8 cellular contexts compared by ENCODE assay signal in genomic region chr18:32730620-32731021, GRCh38. TPM values are rescaled to one million over a fixed set of nuclear protein-coding genes. Genes with fewer than 3 reads are reported as not detected.
DNase-seq lines count a peak whose midpoint lies in the region; ATAC-seq and TF ChIP-seq lines count a peak whose summit lies in the region.

No MANE protein-coding gene starts in this region.

- no peak for TF ChIP-seq CTCF in foreskin fibroblast (IDR thresholded peaks at IDR 0.05; ENCODE audit: low read depth, low read length)
- TF ChIP-seq CTCF in thyroid gland (IDR thresholded peaks at IDR 0.05), result no peak

- no peaks in the 10 kb centered on the region for H3K27me3 ChIP-seq in thyroid gland

- H3K4me3 ChIP-seq in foreskin fibroblast (ENCODE audit: low read depth in 1 of 2, low read length in 2 of 2) (peak overlapping the region; percentile 42 to 60), thyroid gland (replicated peaks in 1 of 3) (peak overlapping the region in 2 of 3 donors; percentile 11 to 18)

- ATAC-seq in GM19351 (IDR thresholded peaks at IDR 0.05; ENCODE audit: unreplicated experiment), result peak; percentile 95
- ATAC-seq in HG03354 (IDR thresholded peaks at IDR 0.05; ENCODE audit: poor library complexity, severe bottlenecking, unreplicated experiment), result peak; percentile 99

- intact Hi-C loops in thyroid gland (cut with DNase I), result no loop called here

- peak overlapping the region; percentile 34 to 66 (median 64) for H3K27ac ChIP-seq in thyroid gland

- 43 to 51% methylated on average over 8 of the region's 8 CpGs for WGBS in thyroid gland, 2 donors

- no peaks in the 10 kb centered on the region for H3K36me3 ChIP-seq in thyroid gland

- no peak for TF ChIP-seq POLR2A in thyroid gland (IDR thresholded peaks at IDR 0.05)

- DNase-seq in DMS153 (lab: John Stamatoyannopoulos, UW) (peak; percentile 58), RKO (ENCODE audit: low spot score) (peak; percentile 64), foreskin fibroblast (peak in 1 of 2 donors; percentile 23), thyroid gland (no peak), NCI-H226 (no peak)
- DNase-seq in central memory CD4-positive, alpha-beta T cell, result no peak

- peaks cover 7 to 16% of the 10 kb centered on the region in 2 donors for H3K4me1 ChIP-seq in thyroid gland

- no peaks in the 10 kb centered on the region for H3K9me3 ChIP-seq in thyroid gland

RNA-seq across cellular contexts. Expression of gene KLHL14, which starts 42.2 kb away (rescaled TPM):
- 10 to 100 TPM; 18.9 to 36.5 (median 29.3) TPM for total RNA-seq in thyroid gland

Comparison
In these comparisons a context has a peak if more than half of its experiments do, and no peak if none do; other contexts are left out.
1. DNase-seq: peak in DMS153 (single experiment) and RKO (single experiment); none in thyroid gland (0 of 2), NCI-H226 (single experiment) and central memory CD4-positive, alpha-beta T cell (single experiment).